ENCODE assay signal across 20 cellular contexts in the genomic region with DNA sequence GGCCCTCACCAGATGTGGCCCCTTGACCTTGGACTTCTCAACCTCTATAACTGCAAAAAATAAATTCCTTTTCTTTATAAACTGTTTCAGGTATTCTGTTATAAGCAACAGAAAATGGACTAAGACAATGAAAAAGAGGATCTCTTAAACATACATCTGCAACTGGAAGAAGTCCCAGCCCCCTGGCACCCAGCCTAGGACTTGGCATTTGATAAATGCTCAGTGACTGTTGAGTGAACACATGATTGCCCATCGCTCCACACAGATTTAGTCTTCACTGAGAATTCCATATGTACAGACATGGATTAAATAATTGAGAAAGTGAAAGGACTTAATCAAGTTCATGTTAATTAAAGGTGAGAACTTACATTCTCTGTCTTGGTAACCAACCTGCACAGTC.
"Had no signal": no experiment of that assay in that cellular context is flagged by ENCODE, and none has a peak within 500 bp of the region (broad histone marks: within the 10 kb centered on the region; RNA-seq: fewer than 3 reads in every experiment).

No MANE protein-coding gene starts in this region.

- H3K36me3 ChIP-seq: lower lobe of right lung, ovary, right atrium auricular region, right lobe of liver, transverse colon, upper lobe of left lung, vagina had no signal

- H3K4me3 ChIP-seq: lower lobe of right lung, ovary, right atrium auricular region, right lobe of liver, smooth muscle cell, transverse colon, upper lobe of left lung, vagina had no signal

- H3K27me3 ChIP-seq: ovary, right atrium auricular region, transverse colon, upper lobe of left lung, vagina had no signal

- DNase-seq: kidney glomerular epithelial cell; left cardiac atrium; lower lobe of right lung; mammary epithelial cell; mesenchymal stem cell; naive thymus-derived CD8-positive, alpha-beta T cell; ovary; right lobe of liver; stimulated activated CD4-positive, alpha-beta T cell treated with anti-CD3 and anti-CD28 coated beads, Interleukin-1b, Interleukin-23, amount 100 ng/mL, for 48 hours; stimulated activated CD4-positive, alpha-beta T cell treated with anti-CD3 and anti-CD28 coated beads, Interleukin-2, amount 100 ng/mL, for 48 hours; stimulated activated CD4-positive, alpha-beta T cell treated with anti-CD3 and anti-CD28 coated beads, Interleukin-4, amount 100 ng/mL, for 4 hours; stimulated activated CD8-positive, alpha-beta memory T cell treated with anti-CD3 and anti-CD28 coated beads, Interleukin-4, amount 100 ng/mL, for 48 hours; stimulated activated naive CD4-positive, alpha-beta T cell treated with Interleukin-2 at 50 U/mL for 16 hours; transverse colon; upper lobe of left lung had no signal

- ATAC-seq: left cardiac atrium; left lobe of liver; lower lobe of right lung; naive thymus-derived CD8-positive, alpha-beta T cell; right lobe of liver; stimulated activated memory B cell treated with anti-CD40 and anti-IgM and Interleukin-4, amounts not matched to agents 10 μg/mL and 1 μg/mL and 100 μg/mL, for 72 hours had no signal

- H3K9me3 ChIP-seq: lower lobe of right lung, ovary, right lobe of liver, transverse colon, upper lobe of left lung, vagina had no signal
